7 cellular contexts compared by ENCODE assay signal in genomic region chr10:118341678-118342637, GRCh38.
DNase-seq lines count a peak whose midpoint lies in the region; ATAC-seq lines count a peak whose summit lies in the region.

Gene FAM204A, minus strand, starts transcription at chr10:118342324. Its CDS starts 5,909 bp downstream, at chr10:118336415.

- ATAC-seq in GM18508 (IDR thresholded peaks at IDR 0.05; ENCODE audit: insufficient read depth, unreplicated experiment) (peak; percentile 99), HG03025 (IDR thresholded peaks at IDR 0.05; ENCODE audit: low FRiP score, unreplicated experiment) (peak; percentile 100)

- DNase-seq in NCI-H2081 (lab: John Stamatoyannopoulos, UW) (peak; percentile 87 to 92), T1000 (lab: John Stamatoyannopoulos, UW) (peak; percentile 92), astrocyte of the hippocampus (ENCODE audit: low read depth, low spot score) (peak; percentile 98), hippocampal formation (lab: John Stamatoyannopoulos, UW) (peak; percentile 76 to 90), retina (peak; percentile 99)

Comparison
In these comparisons a context has a peak if more than half of its experiments do, and no peak if none do; other contexts are left out.
1. Peak in every context shown above with its lines: DNase-seq and ATAC-seq.